In genomic region chr13:75621147-75621546, GRCh38 we compare ENCODE assay signal across 18 cellular contexts. TPM values are rescaled to one million over a fixed set of nuclear protein-coding genes. Genes with fewer than 3 reads are reported as not detected.
DNase-seq lines count a peak whose midpoint lies in the region; ATAC-seq, FAIRE-seq and TF ChIP-seq lines count a peak whose summit lies in the region.
"Had no signal": no experiment of that assay in that cellular context is flagged by ENCODE, and none has a peak within 500 bp of the region (broad histone marks: within the 10 kb centered on the region; RNA-seq: fewer than 3 reads in every experiment).

No MANE protein-coding gene starts in this region.

- peaks cover 8% of the 10 kb centered on the region for H3K4me1 ChIP-seq in endothelial cell of umbilical vein (ENCODE audit: control insufficient read depth, extremely low read depth, insufficient read depth, low read length)
- H3K4me1 ChIP-seq: ascending aorta, stomach had no signal

- no peak overlapping the region for H2AFZ ChIP-seq in endothelial cell of umbilical vein (ENCODE audit: low read depth, low read length)

- CTCF ChIA-PET in endothelial cell of umbilical vein (lab: Charles Lee) = interaction anchor here (1.0 kb wide), 2 partner anchors 13 to 19 kb away, joined by 3 read pairs; no protein-coding TSS in a partner anchor

- H3K27me3 Mint-ChIP-seq in osteocyte (ENCODE audit: unreplicated experiment) = no peaks in the 10 kb centered on the region
- H3K27me3 Mint-ChIP-seq in nephron progenitor cell (ENCODE audit: low read depth, poor library complexity) = peaks cover 4% of the 10 kb centered on the region
- H3K27me3 Mint-ChIP-seq: activated CD8-positive, alpha-beta T cell treated with anti-CD3 and anti-CD28 coated beads for 36 hours; activated T-helper 17 cell treated with anti-CD3 and anti-CD28 coated beads, Interleukin-2, amount 50 U/mL, for 72 hours had no signal

- H3K36me3 Mint-ChIP-seq in osteocyte (ENCODE audit: unreplicated experiment) (peaks cover 17% of the 10 kb centered on the region), nephron progenitor cell (ENCODE audit: low read depth) (peaks cover 22% of the 10 kb centered on the region)

- H3K4me3 ChIP-seq in endothelial cell of umbilical vein (replicated peaks in 1 of 3; ENCODE audit: insufficient read depth in 1 of 3, low read depth in 1 of 3, low read length in 3 of 3) = no peak overlapping the region
- H3K4me3 ChIP-seq: ascending aorta, stomach had no signal

- H3K79me2 ChIP-seq in endothelial cell of umbilical vein (ENCODE audit: control insufficient read depth, insufficient read depth, low read length) = no peaks in the 10 kb centered on the region

- no peaks in the 10 kb centered on the region for H4K20me1 ChIP-seq in endothelial cell of umbilical vein (replicated peaks; ENCODE audit: control insufficient read depth, extremely low read depth, insufficient read depth, low read length)

- ATAC-seq in GM19455 (IDR thresholded peaks at IDR 0.05; ENCODE audit: unreplicated experiment) = no peak
- ATAC-seq: activated CD8-positive, alpha-beta T cell treated with anti-CD3 and anti-CD28 coated beads for 36 hours; activated T-helper 17 cell treated with anti-CD3 and anti-CD28 coated beads, Interleukin-2, amount 50 U/mL, for 72 hours had no signal

- intact Hi-C loops in endothelial cell of umbilical vein (cut with micrococcal nuclease) = loop anchor here (2.0 to 5.0 kb wide), 2 partner anchors 14 to 39 kb away; no protein-coding TSS in a partner anchor

- TF ChIP-seq POLR2A in endothelial cell of umbilical vein (IDR thresholded peaks at IDR 0.05; ENCODE audit: low read depth, low read length) = no peak

- H3K4me1 Mint-ChIP-seq in osteocyte (ENCODE audit: unreplicated experiment) = peaks cover 58% of the 10 kb centered on the region
- H3K4me1 Mint-ChIP-seq in nephron progenitor cell = no peaks in the 10 kb centered on the region
- H3K4me1 Mint-ChIP-seq: activated T-helper 17 cell treated with anti-CD3 and anti-CD28 coated beads, Interleukin-2, amount 50 U/mL, for 72 hours; immature natural killer cell had no signal

- POLR2A ChIA-PET in endothelial cell of umbilical vein (lab: Charles Lee) = no interaction called here

- no peaks in the 10 kb centered on the region for H3K9me3 ChIP-seq in endothelial cell of umbilical vein (replicated peaks; ENCODE audit: control insufficient read depth, insufficient read depth, low read length)
- H3K9me3 ChIP-seq: ascending aorta, stomach had no signal

- peak overlapping the region; percentile 79 for H3K27ac Mint-ChIP-seq in osteocyte (ENCODE audit: unreplicated experiment)
- no peak overlapping the region for H3K27ac Mint-ChIP-seq in nephron progenitor cell
- H3K27ac Mint-ChIP-seq: activated CD8-positive, alpha-beta T cell treated with anti-CD3 and anti-CD28 coated beads for 36 hours; activated T-helper 17 cell treated with anti-CD3 and anti-CD28 coated beads, Interleukin-2, amount 50 U/mL, for 72 hours; immature natural killer cell had no signal

- H3K4me3 Mint-ChIP-seq in osteocyte (ENCODE audit: unreplicated experiment) (peak overlapping the region; percentile 39), nephron progenitor cell (no peak overlapping the region)
- H3K4me3 Mint-ChIP-seq: activated CD8-positive, alpha-beta T cell treated with anti-CD3 and anti-CD28 coated beads for 36 hours; activated T-helper 17 cell treated with anti-CD3 and anti-CD28 coated beads, Interleukin-2, amount 50 U/mL, for 72 hours; immature natural killer cell had no signal

- TF ChIP-seq CTCF in endothelial cell of umbilical vein (IDR thresholded peaks at IDR 0.05; ENCODE audit: extremely low read depth in 1 of 2, insufficient read depth in 1 of 2, low read depth in 1 of 2, low read length in 2 of 2) = no peak
- no peak for TF ChIP-seq CTCF in osteocyte (IDR thresholded peaks at IDR 0.05)
- TF ChIP-seq CTCF in nephron progenitor cell (IDR thresholded peaks at IDR 0.05) = no peak

- peaks cover 6% of the 10 kb centered on the region for H3K9me3 Mint-ChIP-seq in osteocyte (ENCODE audit: unreplicated experiment)
- no peaks in the 10 kb centered on the region for H3K9me3 Mint-ChIP-seq in nephron progenitor cell
- H3K9me3 Mint-ChIP-seq: activated CD8-positive, alpha-beta T cell treated with anti-CD3 and anti-CD28 coated beads for 36 hours; activated T-helper 17 cell treated with anti-CD3 and anti-CD28 coated beads, Interleukin-2, amount 50 U/mL, for 72 hours; immature natural killer cell had no signal

- no TSS peak for BruUV-seq in endothelial cell of umbilical vein (replicated peaks; lab: Mats Ljungman, UMichigan)

- H3K27me3 ChIP-seq in endothelial cell of umbilical vein (ENCODE audit: control insufficient read depth in 2 of 2, insufficient read depth in 2 of 2, low read length in 2 of 2) = no peaks in the 10 kb centered on the region
- H3K27me3 ChIP-seq: ascending aorta, stomach had no signal

- dilution Hi-C loops in endothelial cell of umbilical vein (cut with MboI; ENCODE audit: extremely low pct_ligation_motif_present, low sequenced_read_pairs) = no loop called here

- no peak overlapping the region for H3K27ac ChIP-seq in endothelial cell of umbilical vein (ENCODE audit: insufficient read depth, low read depth, low read length)
- H3K27ac ChIP-seq: ascending aorta, stomach had no signal

- H3K4me2 ChIP-seq in endothelial cell of umbilical vein (ENCODE audit: insufficient read depth, low read length) = peak overlapping the region; percentile 84

- H3K36me3 ChIP-seq in endothelial cell of umbilical vein (ENCODE audit: control insufficient read depth in 2 of 2, extremely low read depth in 1 of 2, insufficient read depth in 2 of 2, low read length in 2 of 2) = no peaks in the 10 kb centered on the region
- H3K36me3 ChIP-seq: ascending aorta had no signal

- peak; percentile 25 for DNase-seq in COLO829 (ENCODE audit: low spot score)
- DNase-seq in RCC 7860 (ENCODE audit: low spot score) = peak; percentile 8
- peak; percentile 36 for DNase-seq in endothelial cell of umbilical vein (ENCODE audit: low read depth, low spot score)
- no peak for DNase-seq in osteocyte (ENCODE audit: extremely low spot score, unreplicated experiment)
- no peak for DNase-seq in NOMO-1 treated with DMSO at 0.1 percent for 48 hours (lab: John Stamatoyannopoulos, UW; ENCODE audit: unreplicated experiment)
- no peak for DNase-seq in nephron progenitor cell
- no peak for DNase-seq in NCI-H1048 (lab: John Stamatoyannopoulos, UW)
- DNase-seq: activated CD8-positive, alpha-beta T cell treated with anti-CD3 and anti-CD28 coated beads for 36 hours; DND-41; effector CD4-positive, alpha-beta T cell; immature natural killer cell; NCI-H774; occipital lobe; SHP77; stomach had no signal

- FAIRE-seq in RCC 7860 (lab: Jason Lieb, UNC) (no peak), endothelial cell of umbilical vein (lab: Jason Lieb, UNC) (no peak)

- no peak overlapping the region for H3K9ac ChIP-seq in endothelial cell of umbilical vein (replicated peaks; ENCODE audit: extremely low read depth, insufficient read depth, low read length)

- H3K9me1 ChIP-seq in endothelial cell of umbilical vein (replicated peaks; ENCODE audit: control insufficient read depth, extremely low read depth, insufficient read depth, low read length) = no peaks in the 10 kb centered on the region

TF ChIP-seq in endothelial cell of umbilical vein, 7 proteins besides CTCF, POLR2A, EP300 and RAD21:
- peak; percentile 11 for TF ChIP-seq GATA2 (IDR thresholded peaks at IDR 0.05; ENCODE audit: insufficient read depth, insufficient read length, low read depth, low read length)
- no peak for TF ChIP-seq POLR2AphosphoS5 (IDR thresholded peaks at IDR 0.05; ENCODE audit: insufficient read depth, low read depth, low read length)
- peak; percentile 4 for TF ChIP-seq JUN (IDR thresholded peaks at IDR 0.05; ENCODE audit: borderline replicate concordance, insufficient read depth, insufficient read length, low read depth)

RNA-seq across cellular contexts. Expression of gene LMO7, which starts 15.0 kb away (rescaled TPM):
- 21.1 and 43.6 TPM in 2 replicates for total RNA-seq in endothelial cell of umbilical vein
- polyA plus RNA-seq in endothelial cell of umbilical vein = 9.0 and 10.5 TPM in 2 replicates
- 4.3 and 5.2 TPM in 2 replicates for polyA plus RNA-seq in endothelial cell of umbilical vein (2011; cell fraction: cytosol; rRNA removed)
- polyA plus RNA-seq in endothelial cell of umbilical vein (2011; cell fraction: nucleus; rRNA removed) = 64.4 and 80.8 TPM in 2 replicates
- polyA plus RNA-seq in endothelial cell of umbilical vein (2012) = 13.8 and 30.6 TPM in 2 replicates
- polyA minus RNA-seq in endothelial cell of umbilical vein = 14.2 and 15.2 TPM in 2 replicates
- polyA minus RNA-seq in endothelial cell of umbilical vein (2011; cell fraction: cytosol; rRNA and poly(A)+ RNA removed) = 39.0 TPM
- polyA minus RNA-seq in endothelial cell of umbilical vein (2011; cell fraction: nucleus; rRNA and poly(A)+ RNA removed) = 59.1 and 72.1 TPM in 2 replicates
- total RNA-seq in osteocyte = 213 and 239 TPM in 2 replicates

Comparison
In these comparisons a context has a peak if more than half of its experiments do, and no peak if none do; other contexts are left out.
1. DNase-seq: peak in COLO829 (single experiment), RCC 7860 (single experiment) and endothelial cell of umbilical vein (single experiment); none in osteocyte (single experiment), NOMO-1 treated with DMSO at 0.1 percent for 48 hours (single experiment), nephron progenitor cell (single experiment) and NCI-H1048 (single experiment).